In genomic region chr5:113195726-113196125, GRCh38 we compare ENCODE assay signal across 20 cellular contexts.
"Had no signal": no experiment of that assay in that cellular context is flagged by ENCODE, and none has a peak within 500 bp of the region (broad histone marks: within the 10 kb centered on the region; RNA-seq: fewer than 3 reads in every experiment).

No MANE protein-coding gene starts in this region.

- H3K9me3 ChIP-seq: sigmoid colon, thoracic aorta, transverse colon had no signal

- H3K27me3 ChIP-seq: esophagus muscularis mucosa, gastroesophageal sphincter, right atrium auricular region, sigmoid colon, stomach, transverse colon had no signal

- H3K27ac ChIP-seq: epithelial cell of prostate, esophagus muscularis mucosa, gastroesophageal sphincter, right atrium auricular region, sigmoid colon, stomach, thoracic aorta, transverse colon had no signal

- H3K4me3 Mint-ChIP-seq: naive thymus-derived CD4-positive, alpha-beta T cell; neural crest cell had no signal

- DNase-seq: effector memory CD4-positive, alpha-beta T cell; foreskin fibroblast; left colon; left ventricle myocardium superior; mesendoderm; naive thymus-derived CD4-positive, alpha-beta T cell; sigmoid colon; small intestine; stimulated activated CD4-positive, alpha-beta T cell treated with anti-CD3 and anti-CD28 coated beads, Interleukin-12 subunit alpha, Interleukin-12 subunit beta, amount 100 ng/mL, for 4 hours; stimulated activated naive CD4-positive, alpha-beta T cell; stomach; substantia nigra; transverse colon had no signal

- H3K27ac Mint-ChIP-seq: naive thymus-derived CD4-positive, alpha-beta T cell had no signal

- H3K36me3 ChIP-seq: esophagus muscularis mucosa, gastroesophageal sphincter, right atrium auricular region, sigmoid colon, stomach, thoracic aorta, transverse colon had no signal

- H3K4me1 ChIP-seq: sigmoid colon, transverse colon had no signal

- H3K4me3 ChIP-seq: esophagus muscularis mucosa, gastroesophageal sphincter, lung, right atrium auricular region, sigmoid colon, stomach, thoracic aorta, transverse colon had no signal
